In the genomic region with DNA sequence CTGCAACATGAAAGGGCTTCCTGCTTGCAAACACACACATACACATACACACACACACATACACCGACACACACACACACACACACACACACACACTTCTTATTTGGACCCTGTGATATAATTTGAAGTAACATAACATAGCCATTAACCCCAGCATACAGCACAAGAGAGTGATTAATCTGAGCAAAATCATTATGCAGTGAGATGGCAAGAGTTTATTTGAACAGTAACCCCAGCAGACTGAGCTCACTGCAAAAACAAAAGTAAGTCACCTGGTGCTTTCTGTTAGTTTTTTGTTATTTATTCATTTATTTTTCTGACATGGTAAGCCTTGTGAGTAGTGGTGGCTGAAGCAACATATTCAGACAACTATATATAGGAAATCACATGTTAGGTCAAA, we compare ENCODE assay signal across 16 cellular contexts.
"Had no signal": no experiment of that assay in that cellular context is flagged by ENCODE, and none has a peak within 500 bp of the region (broad histone marks: within the 10 kb centered on the region; RNA-seq: fewer than 3 reads in every experiment).

No MANE protein-coding gene starts in this region.

- H3K4me3 ChIP-seq: body of pancreas, left lung, neural progenitor cell, ovary had no signal

- FAIRE-seq: colon, endometrium, keratinocyte had no signal

- H3K4me1 ChIP-seq: body of pancreas, left lung, neural progenitor cell had no signal

- DNase-seq: activated CD4-positive, alpha-beta T cell treated with anti-CD3 and anti-CD28 coated beads, Interleukin-2, amount 10 ng/mL, durations not matched to agents 7 days and 5 days; activated CD8-positive, alpha-beta memory T cell treated with anti-CD3 and anti-CD28 coated beads, Interleukin-2, amount 50 U/mL, for 48 hours; activated gamma-delta T cell treated with Interleukin-2 at 50 U/mL for 16 hours; amniotic stem cell; body of pancreas; caudate nucleus; left lung; mammary epithelial cell; naive B cell; ovary; stimulated activated CD4-positive, alpha-beta T cell treated with anti-CD3 and anti-CD28 coated beads, Interleukin-12 subunit alpha, Interleukin-12 subunit beta, amount 100 ng/mL, for 4 hours had no signal

- H3K27ac ChIP-seq: body of pancreas, left lung, neural progenitor cell, ovary had no signal

- H3K36me3 ChIP-seq: left lung, neural progenitor cell, ovary had no signal

- H3K4me2 ChIP-seq: neural progenitor cell had no signal

- H3K9ac ChIP-seq: neural progenitor cell had no signal

- H2AFZ ChIP-seq: neural progenitor cell had no signal

- ATAC-seq: body of pancreas; left lung; stimulated activated effector memory CD8-positive, alpha-beta T cell treated with anti-CD3 and anti-CD28 coated beads, Interleukin-12 subunit alpha, Interleukin-12 subunit beta, amount 100 ng/mL, for 72 hours had no signal

- H3K27me3 ChIP-seq: body of pancreas, left lung, neural progenitor cell, ovary had no signal

- H3K9me3 ChIP-seq: body of pancreas, left lung, ovary had no signal
